ENCODE assay signal across 2 cellular contexts in the genomic region with DNA sequence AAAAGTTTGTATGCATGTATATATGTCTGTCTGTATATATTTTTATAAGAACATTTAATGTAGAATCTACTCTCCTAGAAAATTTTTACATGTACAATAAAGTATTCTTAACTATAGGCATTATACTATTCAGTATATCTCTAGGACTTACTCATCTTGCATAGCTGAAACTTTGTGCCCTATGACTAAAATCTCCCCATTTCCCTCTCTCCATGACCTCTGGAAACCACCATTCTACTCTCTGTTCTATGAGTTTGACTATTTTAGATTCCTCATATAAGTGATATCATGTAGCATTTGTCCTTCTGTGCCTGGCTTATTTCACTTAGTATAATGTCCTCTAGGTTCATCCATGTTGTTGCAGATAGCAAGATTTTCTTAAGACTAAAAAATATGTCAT.
TF ChIP-seq lines count a peak whose summit lies in the region.

No MANE protein-coding gene starts in this region.

TF ChIP-seq in IMR-90, 13 proteins besides CTCF, POLR2A, EP300 and RAD21 (continued from another document):
- TF ChIP-seq, protein P1, sequence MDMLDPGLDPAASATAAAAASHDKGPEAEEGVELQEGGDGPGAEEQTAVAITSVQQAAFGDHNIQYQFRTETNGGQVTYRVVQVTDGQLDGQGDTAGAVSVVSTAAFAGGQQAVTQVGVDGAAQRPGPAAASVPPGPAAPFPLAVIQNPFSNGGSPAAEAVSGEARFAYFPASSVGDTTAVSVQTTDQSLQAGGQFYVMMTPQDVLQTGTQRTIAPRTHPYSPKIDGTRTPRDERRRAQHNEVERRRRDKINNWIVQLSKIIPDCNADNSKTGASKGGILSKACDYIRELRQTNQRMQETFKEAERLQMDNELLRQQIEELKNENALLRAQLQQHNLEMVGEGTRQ (IDR thresholded peaks at IDR 0.05; ENCODE audit: low read depth, low read length): no peak
- TF ChIP-seq MAZ (IDR thresholded peaks at IDR 0.05; ENCODE audit: borderline replicate concordance, low read depth, low read length): no peak

TF ChIP-seq in SK-N-SH treated with all-trans-retinoic acid at 6 μM for 48 hours, 23 proteins besides CTCF, POLR2A, EP300 and RAD21 (continued from another document):
- TF ChIP-seq, protein P2, sequence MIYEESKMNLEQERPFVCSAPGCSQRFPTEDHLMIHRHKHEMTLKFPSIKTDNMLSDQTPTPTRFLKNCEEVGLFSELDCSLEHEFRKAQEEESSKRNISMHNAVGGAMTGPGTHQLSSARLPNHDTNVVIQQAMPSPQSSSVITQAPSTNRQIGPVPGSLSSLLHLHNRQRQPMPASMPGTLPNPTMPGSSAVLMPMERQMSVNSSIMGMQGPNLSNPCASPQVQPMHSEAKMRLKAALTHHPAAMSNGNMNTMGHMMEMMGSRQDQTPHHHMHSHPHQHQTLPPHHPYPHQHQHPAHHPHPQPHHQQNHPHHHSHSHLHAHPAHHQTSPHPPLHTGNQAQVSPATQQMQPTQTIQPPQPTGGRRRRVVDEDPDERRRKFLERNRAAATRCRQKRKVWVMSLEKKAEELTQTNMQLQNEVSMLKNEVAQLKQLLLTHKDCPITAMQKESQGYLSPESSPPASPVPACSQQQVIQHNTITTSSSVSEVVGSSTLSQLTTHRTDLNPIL (CRISPR knock-in tag; IDR thresholded peaks at IDR 0.05; ENCODE audit: low read depth): no peak
- no peak for TF ChIP-seq BACH2 (CRISPR knock-in tag; IDR thresholded peaks at IDR 0.05; ENCODE audit: borderline replicate concordance)
- TF ChIP-seq, protein P3, sequence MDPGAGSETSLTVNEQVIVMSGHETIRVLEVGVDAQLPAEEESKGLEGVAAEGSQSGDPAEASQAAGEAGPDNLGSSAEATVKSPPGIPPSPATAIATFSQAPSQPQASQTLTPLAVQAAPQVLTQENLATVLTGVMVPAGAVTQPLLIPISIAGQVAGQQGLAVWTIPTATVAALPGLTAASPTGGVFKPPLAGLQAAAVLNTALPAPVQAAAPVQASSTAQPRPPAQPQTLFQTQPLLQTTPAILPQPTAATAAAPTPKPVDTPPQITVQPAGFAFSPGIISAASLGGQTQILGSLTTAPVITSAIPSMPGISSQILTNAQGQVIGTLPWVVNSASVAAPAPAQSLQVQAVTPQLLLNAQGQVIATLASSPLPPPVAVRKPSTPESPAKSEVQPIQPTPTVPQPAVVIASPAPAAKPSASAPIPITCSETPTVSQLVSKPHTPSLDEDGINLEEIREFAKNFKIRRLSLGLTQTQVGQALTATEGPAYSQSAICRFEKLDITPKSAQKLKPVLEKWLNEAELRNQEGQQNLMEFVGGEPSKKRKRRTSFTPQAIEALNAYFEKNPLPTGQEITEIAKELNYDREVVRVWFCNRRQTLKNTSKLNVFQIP (CRISPR knock-in tag; IDR thresholded peaks at IDR 0.05; ENCODE audit: borderline replicate concordance, low read depth): no peak
- TF ChIP-seq ZFP3 (CRISPR knock-in tag; IDR thresholded peaks at IDR 0.05): no peak
- TF ChIP-seq, protein P4, sequence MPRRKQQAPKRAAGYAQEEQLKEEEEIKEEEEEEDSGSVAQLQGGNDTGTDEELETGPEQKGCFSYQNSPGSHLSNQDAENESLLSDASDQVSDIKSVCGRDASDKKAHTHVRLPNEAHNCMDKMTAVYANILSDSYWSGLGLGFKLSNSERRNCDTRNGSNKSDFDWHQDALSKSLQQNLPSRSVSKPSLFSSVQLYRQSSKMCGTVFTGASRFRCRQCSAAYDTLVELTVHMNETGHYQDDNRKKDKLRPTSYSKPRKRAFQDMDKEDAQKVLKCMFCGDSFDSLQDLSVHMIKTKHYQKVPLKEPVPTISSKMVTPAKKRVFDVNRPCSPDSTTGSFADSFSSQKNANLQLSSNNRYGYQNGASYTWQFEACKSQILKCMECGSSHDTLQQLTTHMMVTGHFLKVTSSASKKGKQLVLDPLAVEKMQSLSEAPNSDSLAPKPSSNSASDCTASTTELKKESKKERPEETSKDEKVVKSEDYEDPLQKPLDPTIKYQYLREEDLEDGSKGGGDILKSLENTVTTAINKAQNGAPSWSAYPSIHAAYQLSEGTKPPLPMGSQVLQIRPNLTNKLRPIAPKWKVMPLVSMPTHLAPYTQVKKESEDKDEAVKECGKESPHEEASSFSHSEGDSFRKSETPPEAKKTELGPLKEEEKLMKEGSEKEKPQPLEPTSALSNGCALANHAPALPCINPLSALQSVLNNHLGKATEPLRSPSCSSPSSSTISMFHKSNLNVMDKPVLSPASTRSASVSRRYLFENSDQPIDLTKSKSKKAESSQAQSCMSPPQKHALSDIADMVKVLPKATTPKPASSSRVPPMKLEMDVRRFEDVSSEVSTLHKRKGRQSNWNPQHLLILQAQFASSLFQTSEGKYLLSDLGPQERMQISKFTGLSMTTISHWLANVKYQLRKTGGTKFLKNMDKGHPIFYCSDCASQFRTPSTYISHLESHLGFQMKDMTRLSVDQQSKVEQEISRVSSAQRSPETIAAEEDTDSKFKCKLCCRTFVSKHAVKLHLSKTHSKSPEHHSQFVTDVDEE (CRISPR knock-in tag; IDR thresholded peaks at IDR 0.05): no peak
- TF ChIP-seq, protein P5, sequence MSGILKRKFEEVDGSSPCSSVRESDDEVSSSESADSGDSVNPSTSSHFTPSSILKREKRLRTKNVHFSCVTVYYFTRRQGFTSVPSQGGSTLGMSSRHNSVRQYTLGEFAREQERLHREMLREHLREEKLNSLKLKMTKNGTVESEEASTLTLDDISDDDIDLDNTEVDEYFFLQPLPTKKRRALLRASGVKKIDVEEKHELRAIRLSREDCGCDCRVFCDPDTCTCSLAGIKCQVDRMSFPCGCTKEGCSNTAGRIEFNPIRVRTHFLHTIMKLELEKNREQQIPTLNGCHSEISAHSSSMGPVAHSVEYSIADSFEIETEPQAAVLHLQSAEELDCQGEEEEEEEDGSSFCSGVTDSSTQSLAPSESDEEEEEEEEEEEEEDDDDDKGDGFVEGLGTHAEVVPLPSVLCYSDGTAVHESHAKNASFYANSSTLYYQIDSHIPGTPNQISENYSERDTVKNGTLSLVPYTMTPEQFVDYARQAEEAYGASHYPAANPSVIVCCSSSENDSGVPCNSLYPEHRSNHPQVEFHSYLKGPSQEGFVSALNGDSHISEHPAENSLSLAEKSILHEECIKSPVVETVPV (CRISPR knock-in tag; IDR thresholded peaks at IDR 0.05): no peak
- no peak for TF ChIP-seq SNAI2 (CRISPR knock-in tag; IDR thresholded peaks at IDR 0.05)
- TF ChIP-seq CSDC2 (CRISPR knock-in tag; IDR thresholded peaks at IDR 0.05): no peak
- TF ChIP-seq, protein P6, sequence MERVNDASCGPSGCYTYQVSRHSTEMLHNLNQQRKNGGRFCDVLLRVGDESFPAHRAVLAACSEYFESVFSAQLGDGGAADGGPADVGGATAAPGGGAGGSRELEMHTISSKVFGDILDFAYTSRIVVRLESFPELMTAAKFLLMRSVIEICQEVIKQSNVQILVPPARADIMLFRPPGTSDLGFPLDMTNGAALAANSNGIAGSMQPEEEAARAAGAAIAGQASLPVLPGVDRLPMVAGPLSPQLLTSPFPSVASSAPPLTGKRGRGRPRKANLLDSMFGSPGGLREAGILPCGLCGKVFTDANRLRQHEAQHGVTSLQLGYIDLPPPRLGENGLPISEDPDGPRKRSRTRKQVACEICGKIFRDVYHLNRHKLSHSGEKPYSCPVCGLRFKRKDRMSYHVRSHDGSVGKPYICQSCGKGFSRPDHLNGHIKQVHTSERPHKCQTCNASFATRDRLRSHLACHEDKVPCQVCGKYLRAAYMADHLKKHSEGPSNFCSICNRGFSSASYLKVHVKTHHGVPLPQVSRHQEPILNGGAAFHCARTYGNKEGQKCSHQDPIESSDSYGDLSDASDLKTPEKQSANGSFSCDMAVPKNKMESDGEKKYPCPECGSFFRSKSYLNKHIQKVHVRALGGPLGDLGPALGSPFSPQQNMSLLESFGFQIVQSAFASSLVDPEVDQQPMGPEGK (CRISPR knock-in tag; IDR thresholded peaks at IDR 0.05; ENCODE audit: borderline replicate concordance): no peak
- TF ChIP-seq RARB (CRISPR knock-in tag; IDR thresholded peaks at IDR 0.05): no peak
- TF ChIP-seq ZNF70 (CRISPR knock-in tag; IDR thresholded peaks at IDR 0.05): no peak
- no peak for TF ChIP-seq ZFP30 (CRISPR knock-in tag; IDR thresholded peaks at IDR 0.05)
- no peak for TF ChIP-seq ZNF565 (CRISPR knock-in tag; conservative IDR thresholded peaks at IDR 0.05; ENCODE audit: low read depth)
